12 cellular contexts compared by ENCODE assay signal in genomic region chr12:41205070-41205715, GRCh38. TPM values are rescaled to one million over a fixed set of nuclear protein-coding genes. Genes with fewer than 3 reads are reported as not detected.
A peak's percentile ranks its signal among the peaks of the same experiment; 100 is the strongest.
DNase-seq lines count a peak whose midpoint lies in the region; ATAC-seq and TF ChIP-seq lines count a peak whose summit lies in the region.
"Had no signal": no experiment of that assay in that cellular context is flagged by ENCODE, and none has a peak within 500 bp of the region (broad histone marks: within the 10 kb centered on the region; RNA-seq: fewer than 3 reads in every experiment).

No MANE protein-coding gene starts in this region.

- H3K36me3 Mint-ChIP-seq in stimulated activated memory B cell treated with anti-CD40 and anti-IgM and Interleukin-4, amounts not matched to agents 10 μg/mL and 1 μg/mL and 100 μg/mL, for 72 hours, result no peaks in the 10 kb centered on the region

- no peak overlapping the region for H2BK120ac ChIP-seq in IMR-90 (ENCODE audit: low read depth, low read length)

- TF ChIP-seq CTCF in IMR-90 (conservative IDR thresholded peaks at IDR 0.05; ENCODE audit: low read depth, low read length), result no peak

- no peak overlapping the region for H3K4me2 ChIP-seq in IMR-90 (ENCODE audit: low read depth, low read length)

- no peak overlapping the region for H4K5ac ChIP-seq in IMR-90 (ENCODE audit: low read depth, low read length)

- H3K36me3 ChIP-seq in IMR-90 (ENCODE audit: control insufficient read depth, insufficient read depth, low read length) (no peaks in the 10 kb centered on the region), esophagus (ENCODE audit: control insufficient read depth in 2 of 2, insufficient read depth in 2 of 2, low read length in 1 of 2) (no peaks in the 10 kb centered on the region)

- ATAC-seq in GM18870 (IDR thresholded peaks at IDR 0.05; ENCODE audit: unreplicated experiment), result peak; percentile 74
- ATAC-seq in IMR-90 (ENCODE audit: low read depth), result no peak
- peak; percentile 27 for ATAC-seq in stimulated activated memory B cell treated with anti-CD40 and anti-IgM and Interleukin-4, amounts not matched to agents 10 μg/mL and 1 μg/mL and 100 μg/mL, for 72 hours
- ATAC-seq: activated naive CD8-positive, alpha-beta T cell treated with anti-CD3 and anti-CD28 coated beads, Interleukin-2, amount 50 U/mL, for 24 hours had no signal

- H3K4me1 ChIP-seq in IMR-90 (ENCODE audit: control insufficient read depth, insufficient read depth, low read length) (no peaks in the 10 kb centered on the region), esophagus (ENCODE audit: control insufficient read depth in 2 of 2, insufficient read depth in 2 of 2, low read length in 1 of 2) (no peaks in the 10 kb centered on the region)
- H3K4me1 ChIP-seq: parathyroid adenoma had no signal

- no peak overlapping the region for H2BK15ac ChIP-seq in IMR-90 (ENCODE audit: low read depth, low read length)

- no peak overlapping the region for H3K4ac ChIP-seq in IMR-90 (ENCODE audit: low read depth, low read length)

- H4K91ac ChIP-seq in IMR-90 (ENCODE audit: insufficient read depth, low read depth, low read length), result no peak overlapping the region

- no peaks in the 10 kb centered on the region for H3K79me1 ChIP-seq in IMR-90 (ENCODE audit: low read depth in 1 of 2, low read length in 2 of 2)

- no peak overlapping the region for H3K9ac ChIP-seq in IMR-90 (ENCODE audit: low read depth, low read length)
- H3K9ac ChIP-seq: parathyroid adenoma had no signal

- H3K4me1 Mint-ChIP-seq in stimulated activated memory B cell treated with anti-CD40 and anti-IgM and Interleukin-4, amounts not matched to agents 10 μg/mL and 1 μg/mL and 100 μg/mL, for 72 hours, result peaks cover 10% of the 10 kb centered on the region
- H3K4me1 Mint-ChIP-seq: activated naive CD8-positive, alpha-beta T cell treated with anti-CD3 and anti-CD28 coated beads, Interleukin-2, amount 50 U/mL, for 24 hours had no signal

- 25% methylated on average over 1 of the region's 4 CpGs; no CpG with 5 or more reads in 1 of the 2 experiments for WGBS in IMR-90 (ENCODE audit: extremely low coverage in 2 of 2, insufficient read length in 1 of 2), 2 experiments
- 38 to 40% methylated on average over 4 of the region's 4 CpGs for WGBS in esophagus, 2 donors

- peak overlapping the region; percentile 5 for H3K27ac Mint-ChIP-seq in stimulated activated memory B cell treated with anti-CD40 and anti-IgM and Interleukin-4, amounts not matched to agents 10 μg/mL and 1 μg/mL and 100 μg/mL, for 72 hours
- H3K27ac Mint-ChIP-seq: activated naive CD8-positive, alpha-beta T cell treated with anti-CD3 and anti-CD28 coated beads, Interleukin-2, amount 50 U/mL, for 24 hours had no signal

- H4K20me1 ChIP-seq in IMR-90 (ENCODE audit: insufficient read depth, low read length), result no peaks in the 10 kb centered on the region

- in situ Hi-C loops in IMR-90 (cut with MboI; ENCODE audit: low sequenced_read_pairs), result no loop called here

- H2BK20ac ChIP-seq in IMR-90 (ENCODE audit: low read depth, low read length), result no peak overlapping the region

- H3K27me3 ChIP-seq in IMR-90 (ENCODE audit: control insufficient read depth, insufficient read depth, low read length), result no peaks in the 10 kb centered on the region
- H3K27me3 ChIP-seq in esophagus (ENCODE audit: control insufficient read depth in 1 of 2, insufficient read depth in 2 of 2, low read length in 2 of 2), result no peaks in the 10 kb centered on the region

- no peak overlapping the region for H2AFZ ChIP-seq in IMR-90 (replicated peaks; ENCODE audit: low read length, poor library complexity)
- H2AFZ ChIP-seq: parathyroid adenoma had no signal

- H2BK5ac ChIP-seq in IMR-90 (ENCODE audit: low read depth, low read length, poor library complexity, severe bottlenecking), result no peak overlapping the region

- H3K9me1 ChIP-seq in IMR-90 (ENCODE audit: insufficient read depth, low read length), result no peaks in the 10 kb centered on the region

- BruUV-seq in IMR-90 (replicated peaks; lab: Mats Ljungman, UMichigan), result no TSS peak

- H3K14ac ChIP-seq in IMR-90 (replicated peaks; ENCODE audit: low read depth, low read length), result no peak overlapping the region

- H3K4me3 ChIP-seq in IMR-90 (ENCODE audit: insufficient read depth, low read depth, low read length) (peak overlapping the region; percentile 14; the same call in 1 of the 2 replicates), esophagus (ENCODE audit: low read depth in 1 of 2, low read length in 2 of 2) (peak overlapping the region in 1 of 2 donors; percentile 22)

- H3K9me3 Mint-ChIP-seq in stimulated activated memory B cell treated with anti-CD40 and anti-IgM and Interleukin-4, amounts not matched to agents 10 μg/mL and 1 μg/mL and 100 μg/mL, for 72 hours, result no peaks in the 10 kb centered on the region
- H3K9me3 Mint-ChIP-seq: activated naive CD8-positive, alpha-beta T cell treated with anti-CD3 and anti-CD28 coated beads, Interleukin-2, amount 50 U/mL, for 24 hours had no signal

- H3K23ac ChIP-seq in IMR-90 (ENCODE audit: low read depth, low read length), result no peak overlapping the region

- POLR2A ChIA-PET in IMR-90 (lab: Charles Lee; ENCODE audit: unreplicated experiment), result no interaction called here

- DNase-seq in IMR-90, result no peak
- no peak for DNase-seq in stimulated activated CD8-positive, alpha-beta memory T cell treated with anti-CD3 and anti-CD28 coated beads, Interleukin-4, amount 100 ng/mL, for 48 hours
- no peak for DNase-seq in GF-D8 (lab: John Stamatoyannopoulos, UW)
- no peak for DNase-seq in DMS 273 (lab: John Stamatoyannopoulos, UW; ENCODE audit: unreplicated experiment)
- DNase-seq in OCI-M2 (lab: John Stamatoyannopoulos, UW; ENCODE audit: unreplicated experiment), result no peak
- DNase-seq: activated naive CD8-positive, alpha-beta T cell treated with anti-CD3 and anti-CD28 coated beads, Interleukin-2, amount 50 U/mL, for 24 hours; NCI-H526 treated with DMSO at 0.1 percent for 48 hours had no signal

- no peak overlapping the region for H2AK5ac ChIP-seq in IMR-90 (ENCODE audit: low read depth, low read length)

- CTCF ChIA-PET in IMR-90 (lab: Yijun Ruan, JAX), result no interaction called here

- H2AK9ac ChIP-seq in IMR-90 (replicated peaks; ENCODE audit: low read depth, low read length, poor library complexity), result no peak overlapping the region

- intact Hi-C loops in IMR-90 (cut with micrococcal nuclease), result loop anchor here (10.0 kb wide), 1 partner anchor 250 kb away; no protein-coding TSS in a partner anchor

- H3K18ac ChIP-seq in IMR-90 (ENCODE audit: low read depth, low read length), result no peak overlapping the region

- no peak for TF ChIP-seq POLR2A in IMR-90 (IDR thresholded peaks at IDR 0.05; ENCODE audit: low read depth, low read length)

- H4K8ac ChIP-seq in IMR-90 (ENCODE audit: low read depth in 2 of 2, low read length in 2 of 2), result no peak overlapping the region

- TF ChIP-seq RAD21 in IMR-90 (IDR thresholded peaks at IDR 0.05; ENCODE audit: low read length), result no peak

- no peak overlapping the region for H3K56ac ChIP-seq in IMR-90 (ENCODE audit: extremely low read depth, insufficient read depth, low read length)

- peak overlapping the region; percentile 47 for H3K4me3 Mint-ChIP-seq in stimulated activated memory B cell treated with anti-CD40 and anti-IgM and Interleukin-4, amounts not matched to agents 10 μg/mL and 1 μg/mL and 100 μg/mL, for 72 hours
- H3K4me3 Mint-ChIP-seq: activated naive CD8-positive, alpha-beta T cell treated with anti-CD3 and anti-CD28 coated beads, Interleukin-2, amount 50 U/mL, for 24 hours had no signal

- dilution Hi-C loops in IMR-90 (cut with HindIII; ENCODE audit: low sequenced_read_pairs, unreplicated experiment), result no loop called here

- H3K9me3 ChIP-seq in IMR-90 (ENCODE audit: control insufficient read depth, insufficient read depth, low read length), result no peaks in the 10 kb centered on the region
- H3K9me3 ChIP-seq in esophagus (ENCODE audit: control insufficient read depth in 2 of 2, insufficient read depth in 1 of 2, low read depth in 1 of 2, low read length in 1 of 2), result no peaks in the 10 kb centered on the region

- no peaks in the 10 kb centered on the region for H3K27me3 Mint-ChIP-seq in stimulated activated memory B cell treated with anti-CD40 and anti-IgM and Interleukin-4, amounts not matched to agents 10 μg/mL and 1 μg/mL and 100 μg/mL, for 72 hours
- H3K27me3 Mint-ChIP-seq: activated naive CD8-positive, alpha-beta T cell treated with anti-CD3 and anti-CD28 coated beads, Interleukin-2, amount 50 U/mL, for 24 hours had no signal

- H3K27ac ChIP-seq in IMR-90 (ENCODE audit: insufficient read depth, low read length), result no peak overlapping the region
- peak overlapping the region; percentile 8 to 29 for H3K27ac ChIP-seq in esophagus (ENCODE audit: low read depth in 2 of 2, low read length in 1 of 2)
- H3K27ac ChIP-seq: parathyroid adenoma had no signal

TF ChIP-seq in IMR-90, 13 proteins besides CTCF, POLR2A, EP300 and RAD21 (continues in another document):
- TF ChIP-seq FOS (IDR thresholded peaks at IDR 0.05; ENCODE audit: low read depth, low read length), result no peak
- TF ChIP-seq SMC3 (IDR thresholded peaks at IDR 0.05; ENCODE audit: low read depth, low read length), result no peak
- TF ChIP-seq MAFK (IDR thresholded peaks at IDR 0.05; ENCODE audit: low read depth, low read length), result no peak
- no peak for TF ChIP-seq ELK1 (IDR thresholded peaks at IDR 0.05; ENCODE audit: borderline replicate concordance, low read depth, low read length)
- TF ChIP-seq MXI1 (IDR thresholded peaks at IDR 0.05; ENCODE audit: borderline replicate concordance, low read depth, low read length), result no peak
- TF ChIP-seq NFE2L2 (IDR thresholded peaks at IDR 0.05; ENCODE audit: low read depth, low read length), result no peak
- TF ChIP-seq CHD1 (IDR thresholded peaks at IDR 0.05; ENCODE audit: low read depth, low read length), result no peak
- TF ChIP-seq CEBPB (IDR thresholded peaks at IDR 0.05; ENCODE audit: low read depth, low read length), result no peak
- no peak for TF ChIP-seq BHLHE40 (IDR thresholded peaks at IDR 0.05; ENCODE audit: low read depth, low read length)
- no peak for TF ChIP-seq RCOR1 (IDR thresholded peaks at IDR 0.05; ENCODE audit: insufficient replicate concordance, low read length)
- no peak for TF ChIP-seq RFX5 (IDR thresholded peaks at IDR 0.05; ENCODE audit: low read depth, low read length)

RNA-seq across cellular contexts. Expression of gene PDZRN4, which starts 17.1 kb away (rescaled TPM):
- total RNA-seq in IMR-90 (2012; rRNA removed), result not detected in 2 replicates
- polyA plus RNA-seq in IMR-90 (2012; rRNA removed) (not detected in 2 replicates), esophagus (1 to 10 TPM in 1 of 2 donors, under 1 TPM in 1; 0.59 to 1.8 TPM)
- polyA plus RNA-seq in IMR-90 (2012; cell fraction: cytosol; rRNA removed), result not detected in 2 replicates
- polyA plus RNA-seq in IMR-90 (2012; cell fraction: nucleus; rRNA removed; ENCODE audit: low replicate concordance), result not detected in 2 replicates
- total RNA-seq: G401 had no signal
